ENCODE assay signal across 2 cellular contexts in the genomic region with DNA sequence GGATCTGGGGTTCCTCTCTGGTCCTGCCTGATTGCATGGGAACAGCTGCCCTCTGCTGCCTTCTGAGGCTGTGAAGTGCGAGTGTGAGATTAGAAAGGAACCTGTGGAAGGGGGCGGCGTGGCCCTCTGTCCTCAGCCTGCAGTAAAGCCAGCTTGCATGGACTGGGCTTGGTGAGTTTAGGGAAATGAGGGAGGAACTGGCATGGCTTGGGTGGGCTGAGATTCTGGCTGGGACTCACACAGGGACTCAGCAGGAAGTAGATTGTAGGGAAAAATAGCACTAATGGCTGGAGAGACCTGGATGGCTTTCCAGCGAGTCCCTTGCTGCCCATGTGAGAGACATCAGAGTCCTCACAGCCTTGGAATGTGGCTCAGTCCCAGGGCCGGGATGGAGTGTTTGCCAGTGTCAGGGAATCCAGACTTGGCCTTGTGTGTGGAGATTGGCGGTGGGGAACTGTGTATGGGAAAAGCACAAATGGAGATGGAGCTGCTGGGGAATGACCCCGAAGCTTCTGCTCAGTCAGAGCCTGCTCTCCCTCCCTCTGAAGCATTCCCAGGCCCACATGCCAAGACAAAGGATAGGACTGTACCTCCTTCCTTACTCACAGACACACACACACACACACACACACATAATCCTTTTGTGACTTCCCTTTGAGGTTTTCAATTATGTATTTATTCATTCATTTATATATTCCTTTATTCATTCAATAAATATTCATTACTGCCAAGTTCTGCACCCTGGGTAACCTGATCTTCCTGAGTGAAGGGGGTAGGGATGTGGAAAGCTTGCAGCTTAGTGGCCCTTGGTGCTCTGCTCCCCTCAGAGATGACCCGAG.
A peak's percentile ranks its signal among the peaks of the same experiment; 100 is the strongest.
TF ChIP-seq lines count a peak whose summit lies in the region.

No MANE protein-coding gene starts in this region.

TF ChIP-seq in H1, 55 proteins besides CTCF, POLR2A, EP300 and RAD21 (continued from another document):
- 0 out of 2 replicates have a peak, but pooled peaks have one; percentile 57 for TF ChIP-seq TEAD4 (IDR thresholded peaks at IDR 0.05; ENCODE audit: low read depth, low read length)
- TF ChIP-seq JUN (IDR thresholded peaks at IDR 0.05; ENCODE audit: low read depth, low read length): no peak
- TF ChIP-seq HDAC6 (IDR thresholded peaks at IDR 0.05; ENCODE audit: low read depth, low read length): no peak

TF ChIP-seq in liver, 16 proteins besides CTCF, POLR2A, EP300 and RAD21 (continued from another document):
- TF ChIP-seq, protein P1, sequence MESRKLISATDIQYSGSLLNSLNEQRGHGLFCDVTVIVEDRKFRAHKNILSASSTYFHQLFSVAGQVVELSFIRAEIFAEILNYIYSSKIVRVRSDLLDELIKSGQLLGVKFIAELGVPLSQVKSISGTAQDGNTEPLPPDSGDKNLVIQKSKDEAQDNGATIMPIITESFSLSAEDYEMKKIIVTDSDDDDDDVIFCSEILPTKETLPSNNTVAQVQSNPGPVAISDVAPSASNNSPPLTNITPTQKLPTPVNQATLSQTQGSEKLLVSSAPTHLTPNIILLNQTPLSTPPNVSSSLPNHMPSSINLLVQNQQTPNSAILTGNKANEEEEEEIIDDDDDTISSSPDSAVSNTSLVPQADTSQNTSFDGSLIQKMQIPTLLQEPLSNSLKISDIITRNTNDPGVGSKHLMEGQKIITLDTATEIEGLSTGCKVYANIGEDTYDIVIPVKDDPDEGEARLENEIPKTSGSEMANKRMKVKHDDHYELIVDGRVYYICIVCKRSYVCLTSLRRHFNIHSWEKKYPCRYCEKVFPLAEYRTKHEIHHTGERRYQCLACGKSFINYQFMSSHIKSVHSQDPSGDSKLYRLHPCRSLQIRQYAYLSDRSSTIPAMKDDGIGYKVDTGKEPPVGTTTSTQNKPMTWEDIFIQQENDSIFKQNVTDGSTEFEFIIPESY (IDR thresholded peaks at IDR 0.05): no peak
- no peak for TF ChIP-seq RXRA (IDR thresholded peaks at IDR 0.05)
- TF ChIP-seq FOXA2 (IDR thresholded peaks at IDR 0.05): no peak
- no peak for TF ChIP-seq FOXA1 (IDR thresholded peaks at IDR 0.05)
- TF ChIP-seq, protein P2, sequence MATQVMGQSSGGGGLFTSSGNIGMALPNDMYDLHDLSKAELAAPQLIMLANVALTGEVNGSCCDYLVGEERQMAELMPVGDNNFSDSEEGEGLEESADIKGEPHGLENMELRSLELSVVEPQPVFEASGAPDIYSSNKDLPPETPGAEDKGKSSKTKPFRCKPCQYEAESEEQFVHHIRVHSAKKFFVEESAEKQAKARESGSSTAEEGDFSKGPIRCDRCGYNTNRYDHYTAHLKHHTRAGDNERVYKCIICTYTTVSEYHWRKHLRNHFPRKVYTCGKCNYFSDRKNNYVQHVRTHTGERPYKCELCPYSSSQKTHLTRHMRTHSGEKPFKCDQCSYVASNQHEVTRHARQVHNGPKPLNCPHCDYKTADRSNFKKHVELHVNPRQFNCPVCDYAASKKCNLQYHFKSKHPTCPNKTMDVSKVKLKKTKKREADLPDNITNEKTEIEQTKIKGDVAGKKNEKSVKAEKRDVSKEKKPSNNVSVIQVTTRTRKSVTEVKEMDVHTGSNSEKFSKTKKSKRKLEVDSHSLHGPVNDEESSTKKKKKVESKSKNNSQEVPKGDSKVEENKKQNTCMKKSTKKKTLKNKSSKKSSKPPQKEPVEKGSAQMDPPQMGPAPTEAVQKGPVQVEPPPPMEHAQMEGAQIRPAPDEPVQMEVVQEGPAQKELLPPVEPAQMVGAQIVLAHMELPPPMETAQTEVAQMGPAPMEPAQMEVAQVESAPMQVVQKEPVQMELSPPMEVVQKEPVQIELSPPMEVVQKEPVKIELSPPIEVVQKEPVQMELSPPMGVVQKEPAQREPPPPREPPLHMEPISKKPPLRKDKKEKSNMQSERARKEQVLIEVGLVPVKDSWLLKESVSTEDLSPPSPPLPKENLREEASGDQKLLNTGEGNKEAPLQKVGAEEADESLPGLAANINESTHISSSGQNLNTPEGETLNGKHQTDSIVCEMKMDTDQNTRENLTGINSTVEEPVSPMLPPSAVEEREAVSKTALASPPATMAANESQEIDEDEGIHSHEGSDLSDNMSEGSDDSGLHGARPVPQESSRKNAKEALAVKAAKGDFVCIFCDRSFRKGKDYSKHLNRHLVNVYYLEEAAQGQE (IDR thresholded peaks at IDR 0.05): no peak
- TF ChIP-seq GABPA (IDR thresholded peaks at IDR 0.05 in 1 of 2, conservative IDR thresholded peaks at IDR 0.05 in 1 of 2): no peak
